ENCODE assay signal across 1 cellular context in the genomic region with DNA sequence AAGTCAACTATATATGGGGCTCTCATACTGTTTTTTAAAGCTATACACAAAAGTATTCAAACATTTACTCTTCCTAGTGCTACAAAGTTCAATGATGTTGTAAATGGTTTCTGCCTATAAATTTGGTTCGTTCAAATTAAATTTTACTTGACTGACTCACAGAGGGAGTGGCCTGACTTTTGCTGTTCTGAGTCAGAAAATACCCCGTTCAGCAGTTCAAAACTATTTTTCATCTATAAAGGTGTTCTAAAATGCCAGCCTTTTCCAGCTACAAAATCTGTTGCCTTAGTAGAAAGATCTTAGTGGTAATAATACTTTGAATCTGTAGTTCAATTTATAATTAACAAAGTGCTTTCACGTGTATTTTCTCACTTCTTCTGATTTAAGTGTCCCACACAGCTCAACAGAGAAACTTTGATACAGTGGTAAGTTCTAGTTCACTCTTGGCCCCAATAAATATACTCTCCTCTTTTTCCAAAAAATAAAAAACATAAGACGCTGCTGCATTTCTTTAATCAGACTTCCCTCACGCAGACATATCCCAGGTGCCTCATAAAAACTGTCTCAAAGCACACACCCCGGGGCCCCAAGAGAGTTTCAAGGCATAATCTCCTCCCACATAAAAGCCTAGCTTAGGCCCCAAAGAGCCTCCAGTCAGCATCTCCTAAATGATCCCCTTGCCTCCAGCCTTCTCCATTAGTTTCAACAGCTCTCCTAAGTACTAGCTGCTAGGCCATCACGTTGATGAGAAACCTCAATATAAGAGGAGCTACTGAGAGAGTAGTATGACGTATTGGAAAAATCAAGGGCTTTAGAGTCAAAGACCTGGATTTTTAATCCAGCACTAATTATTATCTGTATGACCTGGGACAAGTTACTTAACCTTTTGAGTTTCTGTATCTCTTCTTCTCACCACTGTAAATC.
TF ChIP-seq lines count a peak whose summit lies in the region.

No MANE protein-coding gene starts in this region.

TF ChIP-seq in HEK293, 187 proteins besides CTCF, POLR2A, EP300 and RAD21 (continued from another document):
- TF ChIP-seq ZSCAN4 (tag by site-specific recombination; IDR thresholded peaks at IDR 0.05) = no peak
- TF ChIP-seq, protein P1, sequence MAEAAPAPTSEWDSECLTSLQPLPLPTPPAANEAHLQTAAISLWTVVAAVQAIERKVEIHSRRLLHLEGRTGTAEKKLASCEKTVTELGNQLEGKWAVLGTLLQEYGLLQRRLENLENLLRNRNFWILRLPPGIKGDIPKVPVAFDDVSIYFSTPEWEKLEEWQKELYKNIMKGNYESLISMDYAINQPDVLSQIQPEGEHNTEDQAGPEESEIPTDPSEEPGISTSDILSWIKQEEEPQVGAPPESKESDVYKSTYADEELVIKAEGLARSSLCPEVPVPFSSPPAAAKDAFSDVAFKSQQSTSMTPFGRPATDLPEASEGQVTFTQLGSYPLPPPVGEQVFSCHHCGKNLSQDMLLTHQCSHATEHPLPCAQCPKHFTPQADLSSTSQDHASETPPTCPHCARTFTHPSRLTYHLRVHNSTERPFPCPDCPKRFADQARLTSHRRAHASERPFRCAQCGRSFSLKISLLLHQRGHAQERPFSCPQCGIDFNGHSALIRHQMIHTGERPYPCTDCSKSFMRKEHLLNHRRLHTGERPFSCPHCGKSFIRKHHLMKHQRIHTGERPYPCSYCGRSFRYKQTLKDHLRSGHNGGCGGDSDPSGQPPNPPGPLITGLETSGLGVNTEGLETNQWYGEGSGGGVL (tag by site-specific recombination; IDR thresholded peaks at IDR 0.05) = peak; percentile 38; the same call in 1 of the 2 replicates
- TF ChIP-seq ZNF23 (tag by site-specific recombination; IDR thresholded peaks at IDR 0.05; ENCODE audit: borderline replicate concordance) = no peak
- TF ChIP-seq ZFP37 (tag by site-specific recombination; IDR thresholded peaks at IDR 0.05) = no peak
- TF ChIP-seq WT1 (tag by site-specific recombination; IDR thresholded peaks at IDR 0.05) = peak; percentile 85
- TF ChIP-seq KLF16 (tag by site-specific recombination; IDR thresholded peaks at IDR 0.05) = peak; percentile 37; the same call in 1 of the 2 replicates
- TF ChIP-seq BCL11A (tag by site-specific recombination; IDR thresholded peaks at IDR 0.05; ENCODE audit: low read depth) = no peak; the same call in 1 of the 2 replicates
- peak; percentile 82 for TF ChIP-seq ZEB2 (tag by site-specific recombination; IDR thresholded peaks at IDR 0.05)
- TF ChIP-seq ZBTB48 (tag by site-specific recombination; IDR thresholded peaks at IDR 0.05) = no peak
- no peak for TF ChIP-seq ZNF521 (tag by site-specific recombination; IDR thresholded peaks at IDR 0.05)
- no peak for TF ChIP-seq SETDB1 (IDR thresholded peaks at IDR 0.05; ENCODE audit: insufficient read length, low read length)
- TF ChIP-seq ZNF747 (tag by site-specific recombination; IDR thresholded peaks at IDR 0.05) = no peak
- TF ChIP-seq, protein P2, sequence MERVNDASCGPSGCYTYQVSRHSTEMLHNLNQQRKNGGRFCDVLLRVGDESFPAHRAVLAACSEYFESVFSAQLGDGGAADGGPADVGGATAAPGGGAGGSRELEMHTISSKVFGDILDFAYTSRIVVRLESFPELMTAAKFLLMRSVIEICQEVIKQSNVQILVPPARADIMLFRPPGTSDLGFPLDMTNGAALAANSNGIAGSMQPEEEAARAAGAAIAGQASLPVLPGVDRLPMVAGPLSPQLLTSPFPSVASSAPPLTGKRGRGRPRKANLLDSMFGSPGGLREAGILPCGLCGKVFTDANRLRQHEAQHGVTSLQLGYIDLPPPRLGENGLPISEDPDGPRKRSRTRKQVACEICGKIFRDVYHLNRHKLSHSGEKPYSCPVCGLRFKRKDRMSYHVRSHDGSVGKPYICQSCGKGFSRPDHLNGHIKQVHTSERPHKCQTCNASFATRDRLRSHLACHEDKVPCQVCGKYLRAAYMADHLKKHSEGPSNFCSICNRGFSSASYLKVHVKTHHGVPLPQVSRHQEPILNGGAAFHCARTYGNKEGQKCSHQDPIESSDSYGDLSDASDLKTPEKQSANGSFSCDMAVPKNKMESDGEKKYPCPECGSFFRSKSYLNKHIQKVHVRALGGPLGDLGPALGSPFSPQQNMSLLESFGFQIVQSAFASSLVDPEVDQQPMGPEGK (tag by site-specific recombination; IDR thresholded peaks at IDR 0.05) = peak; percentile 84
- TF ChIP-seq ZNF529 (tag by site-specific recombination; IDR thresholded peaks at IDR 0.05; ENCODE audit: insufficient replicate concordance) = no peak
- peak; percentile 69 for TF ChIP-seq ZNF394 (tag by site-specific recombination; IDR thresholded peaks at IDR 0.05; ENCODE audit: borderline replicate concordance)
- no peak for TF ChIP-seq ZNF791 (tag by site-specific recombination; IDR thresholded peaks at IDR 0.05)
- TF ChIP-seq SP2 (tag by site-specific recombination; IDR thresholded peaks at IDR 0.05) = peak; percentile 43
- TF ChIP-seq KLF8 (tag by site-specific recombination; IDR thresholded peaks at IDR 0.05) = peak; percentile 82
- peak; percentile 99 for TF ChIP-seq IKZF3 (tag by site-specific recombination; IDR thresholded peaks at IDR 0.05)
- TF ChIP-seq ZNF549 (tag by site-specific recombination; IDR thresholded peaks at IDR 0.05) = no peak
- no peak for TF ChIP-seq ZNF302 (tag by site-specific recombination; IDR thresholded peaks at IDR 0.05; ENCODE audit: low read depth)
- TF ChIP-seq ZNF48 (tag by site-specific recombination; IDR thresholded peaks at IDR 0.05) = no peak
- peak; percentile 44; the same call in 1 of the 2 replicates for TF ChIP-seq ZBTB1 (tag by site-specific recombination; IDR thresholded peaks at IDR 0.05)
- TF ChIP-seq ZNF768 (tag by site-specific recombination; IDR thresholded peaks at IDR 0.05) = no peak
- TF ChIP-seq ZNF792 (tag by site-specific recombination; IDR thresholded peaks at IDR 0.05) = no peak
- TF ChIP-seq MEIS1 (CRISPR knock-in tag; IDR thresholded peaks at IDR 0.05; ENCODE audit: borderline replicate concordance) = no peak
- TF ChIP-seq, protein P3, sequence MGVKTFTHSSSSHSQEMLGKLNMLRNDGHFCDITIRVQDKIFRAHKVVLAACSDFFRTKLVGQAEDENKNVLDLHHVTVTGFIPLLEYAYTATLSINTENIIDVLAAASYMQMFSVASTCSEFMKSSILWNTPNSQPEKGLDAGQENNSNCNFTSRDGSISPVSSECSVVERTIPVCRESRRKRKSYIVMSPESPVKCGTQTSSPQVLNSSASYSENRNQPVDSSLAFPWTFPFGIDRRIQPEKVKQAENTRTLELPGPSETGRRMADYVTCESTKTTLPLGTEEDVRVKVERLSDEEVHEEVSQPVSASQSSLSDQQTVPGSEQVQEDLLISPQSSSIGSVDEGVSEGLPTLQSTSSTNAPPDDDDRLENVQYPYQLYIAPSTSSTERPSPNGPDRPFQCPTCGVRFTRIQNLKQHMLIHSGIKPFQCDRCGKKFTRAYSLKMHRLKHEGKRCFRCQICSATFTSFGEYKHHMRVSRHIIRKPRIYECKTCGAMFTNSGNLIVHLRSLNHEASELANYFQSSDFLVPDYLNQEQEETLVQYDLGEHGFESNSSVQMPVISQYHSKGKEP (tag by site-specific recombination; IDR thresholded peaks at IDR 0.05) = peak; percentile 90
- peak; percentile 98 for TF ChIP-seq ZNF423 (tag by site-specific recombination; IDR thresholded peaks at IDR 0.05)
- TF ChIP-seq ZNF138 (tag by site-specific recombination; IDR thresholded peaks at IDR 0.05; ENCODE audit: borderline replicate concordance) = no peak
- TF ChIP-seq, protein P4, sequence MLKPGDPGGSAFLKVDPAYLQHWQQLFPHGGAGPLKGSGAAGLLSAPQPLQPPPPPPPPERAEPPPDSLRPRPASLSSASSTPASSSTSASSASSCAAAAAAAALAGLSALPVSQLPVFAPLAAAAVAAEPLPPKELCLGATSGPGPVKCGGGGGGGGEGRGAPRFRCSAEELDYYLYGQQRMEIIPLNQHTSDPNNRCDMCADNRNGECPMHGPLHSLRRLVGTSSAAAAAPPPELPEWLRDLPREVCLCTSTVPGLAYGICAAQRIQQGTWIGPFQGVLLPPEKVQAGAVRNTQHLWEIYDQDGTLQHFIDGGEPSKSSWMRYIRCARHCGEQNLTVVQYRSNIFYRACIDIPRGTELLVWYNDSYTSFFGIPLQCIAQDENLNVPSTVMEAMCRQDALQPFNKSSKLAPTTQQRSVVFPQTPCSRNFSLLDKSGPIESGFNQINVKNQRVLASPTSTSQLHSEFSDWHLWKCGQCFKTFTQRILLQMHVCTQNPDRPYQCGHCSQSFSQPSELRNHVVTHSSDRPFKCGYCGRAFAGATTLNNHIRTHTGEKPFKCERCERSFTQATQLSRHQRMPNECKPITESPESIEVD (tag by site-specific recombination; IDR thresholded peaks at IDR 0.05) = peak; percentile 95
- TF ChIP-seq ZNF596 (tag by site-specific recombination; IDR thresholded peaks at IDR 0.05) = peak; percentile 73; the same call in 1 of the 2 replicates
- no peak for TF ChIP-seq ZNF776 (tag by site-specific recombination; IDR thresholded peaks at IDR 0.05; ENCODE audit: borderline replicate concordance)
- TF ChIP-seq ZNF843 (tag by site-specific recombination; IDR thresholded peaks at IDR 0.05) = peak; percentile 92
- TF ChIP-seq, protein P5, sequence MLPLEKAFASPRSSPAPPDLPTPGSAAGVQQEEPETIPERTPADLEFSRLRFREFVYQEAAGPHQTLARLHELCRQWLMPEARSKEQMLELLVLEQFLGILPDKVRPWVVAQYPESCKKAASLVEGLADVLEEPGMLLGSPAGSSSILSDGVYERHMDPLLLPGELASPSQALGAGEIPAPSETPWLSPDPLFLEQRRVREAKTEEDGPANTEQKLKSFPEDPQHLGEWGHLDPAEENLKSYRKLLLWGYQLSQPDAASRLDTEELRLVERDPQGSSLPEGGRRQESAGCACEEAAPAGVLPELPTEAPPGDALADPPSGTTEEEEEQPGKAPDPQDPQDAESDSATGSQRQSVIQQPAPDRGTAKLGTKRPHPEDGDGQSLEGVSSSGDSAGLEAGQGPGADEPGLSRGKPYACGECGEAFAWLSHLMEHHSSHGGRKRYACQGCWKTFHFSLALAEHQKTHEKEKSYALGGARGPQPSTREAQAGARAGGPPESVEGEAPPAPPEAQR (tag by site-specific recombination; IDR thresholded peaks at IDR 0.05) = no peak
- TF ChIP-seq, protein P6, sequence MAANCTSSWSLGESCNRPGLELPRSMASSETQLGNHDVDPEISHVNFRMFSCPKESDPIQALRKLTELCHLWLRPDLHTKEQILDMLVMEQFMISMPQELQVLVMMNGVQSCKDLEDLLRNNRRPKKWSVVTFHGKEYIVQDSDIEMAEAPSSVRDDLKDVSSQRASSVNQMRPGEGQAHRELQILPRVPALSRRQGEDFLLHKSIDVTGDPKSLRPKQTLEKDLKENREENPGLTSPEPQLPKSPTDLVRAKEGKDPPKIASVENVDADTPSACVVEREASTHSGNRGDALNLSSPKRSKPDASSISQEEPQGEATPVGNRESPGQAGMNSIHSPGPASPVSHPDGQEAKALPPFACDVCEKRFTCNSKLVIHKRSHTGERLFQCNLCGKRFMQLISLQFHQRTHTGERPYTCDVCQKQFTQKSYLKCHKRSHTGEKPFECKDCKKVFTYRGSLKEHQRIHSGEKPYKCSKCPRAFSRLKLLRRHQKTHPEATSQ (tag by site-specific recombination; IDR thresholded peaks at IDR 0.05) = no peak
- TF ChIP-seq ZSCAN23 (tag by site-specific recombination; IDR thresholded peaks at IDR 0.05) = no peak
- TF ChIP-seq ZNF37A (tag by site-specific recombination; IDR thresholded peaks at IDR 0.05) = no peak
- TF ChIP-seq FEZF1 (tag by site-specific recombination; IDR thresholded peaks at IDR 0.05) = peak; percentile 82
- TF ChIP-seq ZFHX2 (tag by site-specific recombination; conservative IDR thresholded peaks at IDR 0.05) = peak; percentile 80
- TF ChIP-seq ZNF449 (tag by site-specific recombination; IDR thresholded peaks at IDR 0.05) = peak; percentile 45; the same call in 1 of the 2 replicates
- peak; percentile 82 for TF ChIP-seq ZNF2 (tag by site-specific recombination; IDR thresholded peaks at IDR 0.05)
- TF ChIP-seq ATF2 (tag by site-specific recombination; IDR thresholded peaks at IDR 0.05; ENCODE audit: low read depth) = peak; percentile 96
- peak; percentile 12; the same call in 1 of the 2 replicates for TF ChIP-seq REPIN1 (tag by site-specific recombination; IDR thresholded peaks at IDR 0.05; ENCODE audit: low read depth)
- TF ChIP-seq ZNF664 (tag by site-specific recombination; IDR thresholded peaks at IDR 0.05) = no peak
- peak; percentile 62; the same call in 1 of the 2 replicates for TF ChIP-seq KLF7 (tag by site-specific recombination; IDR thresholded peaks at IDR 0.05; ENCODE audit: borderline replicate concordance)
- no peak for TF ChIP-seq MYNN (tag by site-specific recombination; IDR thresholded peaks at IDR 0.05; ENCODE audit: borderline replicate concordance)
- TF ChIP-seq ZNF19 (tag by site-specific recombination; IDR thresholded peaks at IDR 0.05; ENCODE audit: low read depth) = no peak
- peak; percentile 91 for TF ChIP-seq GLIS1 (tag by site-specific recombination; IDR thresholded peaks at IDR 0.05)
